In the genomic region with DNA sequence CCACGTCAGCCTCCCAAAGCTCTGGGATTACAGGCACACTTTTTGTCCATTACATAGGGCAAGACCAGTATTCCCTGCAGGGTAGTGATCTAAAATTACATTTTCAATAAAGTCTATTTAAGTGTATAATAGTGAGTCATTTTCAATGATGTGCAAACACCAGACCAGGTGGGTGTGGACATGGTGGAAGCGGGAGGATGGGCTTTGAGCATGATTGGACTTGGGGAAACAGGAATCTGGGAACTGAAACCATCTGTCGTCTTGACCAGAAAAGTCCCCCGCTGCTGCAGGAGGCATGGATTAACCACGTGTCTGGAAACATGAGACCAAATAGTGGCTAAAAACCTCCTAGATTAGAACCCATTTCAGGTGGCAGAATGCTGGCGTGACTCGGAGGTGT, we compare ENCODE assay signal across 9 cellular contexts. TPM values are rescaled to one million over a fixed set of nuclear protein-coding genes. Genes with fewer than 3 reads are reported as not detected.
DNase-seq lines count a peak whose midpoint lies in the region; ATAC-seq and TF ChIP-seq lines count a peak whose summit lies in the region.
"Had no signal": no experiment of that assay in that cellular context is flagged by ENCODE, and none has a peak within 500 bp of the region (broad histone marks: within the 10 kb centered on the region; RNA-seq: fewer than 3 reads in every experiment).

No MANE protein-coding gene starts in this region.

- H3K27ac ChIP-seq in foreskin keratinocyte, result peak overlapping the region; percentile 90

- TF ChIP-seq CTCF in foreskin keratinocyte (conservative IDR thresholded peaks at IDR 0.05), result no peak

- ATAC-seq in foreskin keratinocyte, result peak; percentile 43

- H3K27me3 ChIP-seq in foreskin keratinocyte, result no peaks in the 10 kb centered on the region

- peak; percentile 59 to 74 for DNase-seq in NCI-H2081 (lab: John Stamatoyannopoulos, UW)
- DNase-seq in NCI-H2081 treated with DMSO at 0.1 percent for 48 hours (lab: John Stamatoyannopoulos, UW), result no peak
- peak; percentile 19 for DNase-seq in RPMI8226
- peak; percentile 96 to 97 for DNase-seq in foreskin keratinocyte
- DNase-seq in ureter (ENCODE audit: low spot score), result peak; percentile 63
- DNase-seq in NCI-H774 (lab: John Stamatoyannopoulos, UW), result no peak
- DNase-seq in activated CD4-positive, alpha-beta T cell treated with anti-CD3 and anti-CD28 coated beads, Interleukin-2, amount 50 U/mL, for 1 hour, result no peak
- no peak for DNase-seq in stimulated activated CD4-positive, alpha-beta T cell treated with anti-CD3 and anti-CD28 coated beads, Interleukin-4, amount 100 ng/mL, for 24 hours

- H3K4me1 ChIP-seq in foreskin keratinocyte, result peaks cover 33% of the 10 kb centered on the region

RNA-seq across cellular contexts. Expression of a gene that starts 4.9 kb away (rescaled TPM):
- total RNA-seq in foreskin keratinocyte, result 243 and 312 TPM in 2 replicates
- polyA plus RNA-seq in foreskin keratinocyte, result 420 and 522 TPM in 2 replicates
- total RNA-seq in ureter, result 434 TPM
- polyA plus RNA-seq: AG04450 had no signal

RNA-seq across cellular contexts. Expression of a gene that starts 14.4 kb away (rescaled TPM):
- total RNA-seq in foreskin keratinocyte, result not detected in 2 replicates
- polyA plus RNA-seq in foreskin keratinocyte, result 0.06 TPM in 1 of 2 replicates, not detected in the other
- 15.5 TPM for total RNA-seq in ureter

RNA-seq across cellular contexts. Expression of a gene that starts 18.1 kb away (rescaled TPM):
- total RNA-seq in foreskin keratinocyte (0.35 and 0.41 TPM in 2 replicates), ureter (50.2 TPM)
- polyA plus RNA-seq in foreskin keratinocyte, result 0.67 and 0.81 TPM in 2 replicates

RNA-seq across cellular contexts. Expression of a gene that starts 22.6 kb away (rescaled TPM):
- 0.18 TPM in 1 of 2 replicates, not detected in the other for total RNA-seq in foreskin keratinocyte
- polyA plus RNA-seq in foreskin keratinocyte, result 0.16 and 0.25 TPM in 2 replicates
- total RNA-seq in ureter, result 0.62 TPM
- polyA plus RNA-seq: AG04450 had no signal

RNA-seq across cellular contexts. Expression of a gene that starts 34.0 kb away (rescaled TPM):
- 268 and 277 TPM in 2 replicates for total RNA-seq in foreskin keratinocyte
- polyA plus RNA-seq in foreskin keratinocyte, result 416 and 427 TPM in 2 replicates
- 136 TPM for total RNA-seq in ureter

Comparison
In these comparisons a context has a peak if more than half of its experiments do, and no peak if none do; other contexts are left out.
1. DNase-seq: peak in NCI-H2081 (2 of 2), RPMI8226 (single experiment), foreskin keratinocyte (2 of 2) and ureter (single experiment); none in NCI-H2081 treated with DMSO at 0.1 percent for 48 hours (single experiment), NCI-H774 (single experiment), activated CD4-positive, alpha-beta T cell treated with anti-CD3 and anti-CD28 coated beads, Interleukin-2, amount 50 U/mL, for 1 hour (single experiment) and stimulated activated CD4-positive, alpha-beta T cell treated with anti-CD3 and anti-CD28 coated beads, Interleukin-4, amount 100 ng/mL, for 24 hours (single experiment).
2. RNA of a gene that starts 14.4 kb away (total RNA-seq): 15.5 TPM in ureter (single experiment); not detected in foreskin keratinocyte; every median in the first group is over 10 times any median in the second.
3. RNA of a gene that starts 18.1 kb away (total RNA-seq): 50.2 TPM in ureter (single experiment); 0.35 to 0.41 TPM in foreskin keratinocyte; every median in the first group is over 10 times any median in the second.